Comparison of ENCODE assay signal across 9 cellular contexts in genomic region chr2:176645494-176645893, GRCh38.
"Had no signal": no experiment of that assay in that cellular context is flagged by ENCODE, and none has a peak within 500 bp of the region (broad histone marks: within the 10 kb centered on the region; RNA-seq: fewer than 3 reads in every experiment).

No MANE protein-coding gene starts in this region.

- H3K36me3 ChIP-seq: HAP-1 had no signal

- H3K9ac ChIP-seq: GM23248 had no signal

- H3K9me3 ChIP-seq: HAP-1 had no signal

- FAIRE-seq: H54 had no signal

- DNase-seq: GM23248, GOT3, H7, HCEC 1CT, HFFc6 had no signal

- H3K4me1 ChIP-seq: HAP-1 had no signal

- H3K4me3 ChIP-seq: GM23248, HAP-1 had no signal

- H3K27ac ChIP-seq: GM23248 had no signal

- ATAC-seq: HCT116 had no signal

- H2AFZ ChIP-seq: GM23248, GM23338 had no signal
